In the genomic region with DNA sequence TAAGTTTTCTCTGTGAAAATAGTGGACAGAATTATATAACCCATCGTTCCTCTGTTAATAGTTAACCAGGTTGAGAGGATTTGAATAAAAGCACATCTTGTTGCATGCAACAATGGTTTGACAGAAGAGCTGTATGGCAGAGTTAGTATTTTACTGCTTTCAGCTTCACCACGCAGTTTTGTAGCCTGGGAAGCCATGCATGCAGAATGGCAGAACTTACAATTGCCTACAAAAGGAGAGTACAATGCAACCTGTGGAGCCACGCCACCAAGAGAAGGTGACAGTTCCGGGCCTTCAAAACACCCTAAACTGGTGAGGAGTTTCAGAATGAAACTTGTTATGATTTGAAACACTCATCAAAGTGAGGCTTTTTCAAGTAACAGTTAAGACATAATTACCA, we compare ENCODE assay signal across 9 cellular contexts.
DNase-seq lines count a peak whose midpoint lies in the region; ATAC-seq and TF ChIP-seq lines count a peak whose summit lies in the region.
"Had no signal": no experiment of that assay in that cellular context is flagged by ENCODE, and none has a peak within 500 bp of the region (broad histone marks: within the 10 kb centered on the region; RNA-seq: fewer than 3 reads in every experiment).

No MANE protein-coding gene starts in this region.

- no peaks in the 10 kb centered on the region for H3K36me3 ChIP-seq in breast epithelium

- TF ChIP-seq CTCF in breast epithelium (IDR thresholded peaks at IDR 0.05) = no peak

- TF ChIP-seq POLR2A in breast epithelium (IDR thresholded peaks at IDR 0.05) = no peak

- H3K9me3 ChIP-seq in breast epithelium = no peaks in the 10 kb centered on the region
- H3K9me3 ChIP-seq: mucosa of descending colon had no signal

- H3K4me1 ChIP-seq in breast epithelium = peaks cover 0 to 5% of the 10 kb centered on the region in 2 donors

- H3K4me3 ChIP-seq in breast epithelium = no peak overlapping the region
- H3K4me3 ChIP-seq: mucosa of descending colon had no signal

- H3K27ac ChIP-seq in breast epithelium = no peak overlapping the region

- no peaks in the 10 kb centered on the region for H3K27me3 ChIP-seq in breast epithelium

- ATAC-seq in GM19025 (IDR thresholded peaks at IDR 0.05; ENCODE audit: low read depth, unreplicated experiment) (peak; percentile 64), HG02623 (IDR thresholded peaks at IDR 0.05; ENCODE audit: unreplicated experiment) (peak; percentile 48), HG03521 (IDR thresholded peaks at IDR 0.05; ENCODE audit: unreplicated experiment) (peak; percentile 54)

- intact Hi-C loops in breast epithelium (cut with DNase I; ENCODE audit: low total_unique reads) = no loop called here

- DNase-seq in COLO668 (lab: John Stamatoyannopoulos, UW; ENCODE audit: unreplicated experiment) (peak; percentile 27), SKM-1 treated with dmso at 0.1 percent for 144 hours (lab: John Stamatoyannopoulos, UW; ENCODE audit: unreplicated experiment) (no peak), breast epithelium (ENCODE audit: low spot score in 2 of 2) (no peak), SIG-M5 treated with dmso at 0.1 percent for 504 hours (lab: John Stamatoyannopoulos, UW; ENCODE audit: unreplicated experiment) (no peak), retina (no peak)
